In genomic region chr4:7812921-7813320, GRCh38 we compare ENCODE assay signal across 1 cellular context.
TF ChIP-seq lines count a peak whose summit lies in the region.

No MANE protein-coding gene starts in this region.

TF ChIP-seq in GM23338, 12 proteins besides CTCF, POLR2A, EP300 and RAD21 (continued from another document):
- TF ChIP-seq ZNF462 (CRISPR knock-in tag; IDR thresholded peaks at IDR 0.05) (no peak), NANOG (IDR thresholded peaks at IDR 0.05; ENCODE audit: borderline replicate concordance) (no peak), JUNB (IDR thresholded peaks at IDR 0.05; ENCODE audit: unreplicated experiment) (no peak), STAT1 (IDR thresholded peaks at IDR 0.05; ENCODE audit: unreplicated experiment) (no peak), POLR2AphosphoS5 (IDR thresholded peaks at IDR 0.05; ENCODE audit: low read depth) (no peak), CREB1 (CRISPR knock-in tag; IDR thresholded peaks at IDR 0.05; ENCODE audit: low read depth) (no peak)
- TF ChIP-seq, protein P1, sequence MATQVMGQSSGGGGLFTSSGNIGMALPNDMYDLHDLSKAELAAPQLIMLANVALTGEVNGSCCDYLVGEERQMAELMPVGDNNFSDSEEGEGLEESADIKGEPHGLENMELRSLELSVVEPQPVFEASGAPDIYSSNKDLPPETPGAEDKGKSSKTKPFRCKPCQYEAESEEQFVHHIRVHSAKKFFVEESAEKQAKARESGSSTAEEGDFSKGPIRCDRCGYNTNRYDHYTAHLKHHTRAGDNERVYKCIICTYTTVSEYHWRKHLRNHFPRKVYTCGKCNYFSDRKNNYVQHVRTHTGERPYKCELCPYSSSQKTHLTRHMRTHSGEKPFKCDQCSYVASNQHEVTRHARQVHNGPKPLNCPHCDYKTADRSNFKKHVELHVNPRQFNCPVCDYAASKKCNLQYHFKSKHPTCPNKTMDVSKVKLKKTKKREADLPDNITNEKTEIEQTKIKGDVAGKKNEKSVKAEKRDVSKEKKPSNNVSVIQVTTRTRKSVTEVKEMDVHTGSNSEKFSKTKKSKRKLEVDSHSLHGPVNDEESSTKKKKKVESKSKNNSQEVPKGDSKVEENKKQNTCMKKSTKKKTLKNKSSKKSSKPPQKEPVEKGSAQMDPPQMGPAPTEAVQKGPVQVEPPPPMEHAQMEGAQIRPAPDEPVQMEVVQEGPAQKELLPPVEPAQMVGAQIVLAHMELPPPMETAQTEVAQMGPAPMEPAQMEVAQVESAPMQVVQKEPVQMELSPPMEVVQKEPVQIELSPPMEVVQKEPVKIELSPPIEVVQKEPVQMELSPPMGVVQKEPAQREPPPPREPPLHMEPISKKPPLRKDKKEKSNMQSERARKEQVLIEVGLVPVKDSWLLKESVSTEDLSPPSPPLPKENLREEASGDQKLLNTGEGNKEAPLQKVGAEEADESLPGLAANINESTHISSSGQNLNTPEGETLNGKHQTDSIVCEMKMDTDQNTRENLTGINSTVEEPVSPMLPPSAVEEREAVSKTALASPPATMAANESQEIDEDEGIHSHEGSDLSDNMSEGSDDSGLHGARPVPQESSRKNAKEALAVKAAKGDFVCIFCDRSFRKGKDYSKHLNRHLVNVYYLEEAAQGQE (IDR thresholded peaks at IDR 0.05; ENCODE audit: unreplicated experiment): no peak
